Comparison of ENCODE assay signal across 8 cellular contexts in the genomic region with DNA sequence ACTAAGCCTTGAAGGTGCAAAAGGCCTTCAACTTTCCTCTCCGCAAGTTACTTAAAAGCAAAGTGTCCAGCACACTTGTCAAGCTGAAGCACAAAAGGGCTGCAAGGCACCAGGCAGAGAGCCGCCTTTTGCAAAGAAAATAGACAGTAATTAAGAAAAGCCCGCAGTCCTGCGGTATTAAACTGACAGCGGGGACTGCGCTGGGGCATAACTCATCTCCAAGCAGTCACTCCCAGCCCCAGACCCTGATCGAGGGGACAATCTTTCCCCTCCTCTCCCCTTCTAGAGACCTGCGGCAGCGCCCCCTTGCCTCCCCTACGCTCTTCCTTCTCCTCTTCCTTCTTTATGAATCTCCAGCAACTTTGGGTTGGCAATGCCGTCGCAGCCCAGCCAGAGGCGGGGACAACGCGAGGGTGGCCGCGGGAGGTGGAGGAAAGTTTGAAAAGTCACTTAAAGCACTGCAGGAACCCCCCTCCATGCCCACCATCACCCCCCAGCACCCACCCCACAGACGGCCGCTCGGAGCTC.
DNase-seq lines count a peak whose midpoint lies in the region; ATAC-seq and TF ChIP-seq lines count a peak whose summit lies in the region.

No MANE protein-coding gene starts in this region.

- H3K9me2 ChIP-seq in GM23248 (ENCODE audit: insufficient read depth), result no peaks in the 10 kb centered on the region

- H3K4me3 ChIP-seq in adipocyte (ENCODE audit: low read length) (peak overlapping the region; percentile 61), kidney epithelial cell (ENCODE audit: low read depth, low read length) (peak overlapping the region; percentile 80), subcutaneous abdominal adipose tissue (ENCODE audit: low read depth in 1 of 5, low read length in 5 of 5) (peak overlapping the region in 3 of 5 donors; percentile 17 to 50 (median 21)), GM23248 (no peak overlapping the region; the same call in 1 of the 2 replicates)

- WGBS in GM23248 (ENCODE audit: low coverage in 1 of 2, low lambda C conversion rate in 2 of 2, missing lambda C conversion rate in 2 of 2), 2 experiments, result 2% methylated on average over 17 to 20 of the region's 20 CpGs

- DNase-seq in Caki2 (ENCODE audit: low read depth), result peak; percentile 70
- peak; percentile 51 for DNase-seq in NAMALWA (ENCODE audit: low spot score)
- peak; percentile 38 for DNase-seq in adipocyte (ENCODE audit: low read depth)
- no peak for DNase-seq in kidney epithelial cell (ENCODE audit: low read depth)
- no peak for DNase-seq in Ammon's horn (ENCODE audit: low spot score)
- DNase-seq in omental fat pad (ENCODE audit: low spot score), result no peak
- DNase-seq in GM23248, result no peak

- no peak overlapping the region for H3K9ac ChIP-seq in adipocyte (ENCODE audit: low read length)
- H3K9ac ChIP-seq in subcutaneous abdominal adipose tissue (ENCODE audit: low read length in 5 of 5), result no peak overlapping the region
- H3K9ac ChIP-seq in GM23248, result no peak overlapping the region

- in situ Hi-C loops in Caki2 (cut with HindIII; ENCODE audit: low pct_unique_long_range_greater_than_20kb, low sequenced_read_pairs) (no loop called here), GM23248 (cut with MboI) (no loop called here)

- H4K20me1 ChIP-seq in GM23248 (ENCODE audit: insufficient read depth), result no peaks in the 10 kb centered on the region

- peaks cover 4% of the 10 kb centered on the region for H3K4me1 ChIP-seq in adipocyte (ENCODE audit: control insufficient read depth, insufficient read depth, low read length)
- H3K4me1 ChIP-seq in subcutaneous abdominal adipose tissue (ENCODE audit: control insufficient read depth in 5 of 5, insufficient read depth in 5 of 5, low read length in 5 of 5), result peaks cover 0 to 11% (median 10%) of the 10 kb centered on the region in 5 donors
- no peaks in the 10 kb centered on the region for H3K4me1 ChIP-seq in GM23248 (ENCODE audit: insufficient read depth)

- H3K4me2 ChIP-seq in GM23248 (ENCODE audit: unreplicated experiment), result no peak overlapping the region

- H3K27me3 ChIP-seq in adipocyte (replicated peaks; ENCODE audit: control insufficient read depth, insufficient read depth, low read length), result peaks cover 21% of the 10 kb centered on the region
- no peaks in the 10 kb centered on the region for H3K27me3 ChIP-seq in kidney epithelial cell (ENCODE audit: control insufficient read depth, insufficient read depth, low read length)
- peaks cover 17 to 25% (median 19%) of the 10 kb centered on the region in 5 donors for H3K27me3 ChIP-seq in subcutaneous abdominal adipose tissue (ENCODE audit: control insufficient read depth in 5 of 5, insufficient read depth in 4 of 5, low read length in 5 of 5)
- peaks cover 54% of the 10 kb centered on the region for H3K27me3 ChIP-seq in GM23248 (replicated peaks; ENCODE audit: insufficient read depth)

- H3K36me3 ChIP-seq in adipocyte (ENCODE audit: control insufficient read depth, insufficient read depth, low read length, severe bottlenecking) (no peaks in the 10 kb centered on the region), kidney epithelial cell (ENCODE audit: control insufficient read depth, insufficient read depth, low read length) (no peaks in the 10 kb centered on the region), subcutaneous abdominal adipose tissue (ENCODE audit: control insufficient read depth in 5 of 5, insufficient read depth in 5 of 5, low read length in 5 of 5) (no peaks in the 10 kb centered on the region), GM23248 (ENCODE audit: low read depth) (no peaks in the 10 kb centered on the region)

- TF ChIP-seq CTCF in kidney epithelial cell (IDR thresholded peaks at IDR 0.05; ENCODE audit: insufficient read depth, low read length, poor library complexity, severe bottlenecking), result peak; percentile 37
- TF ChIP-seq CTCF in omental fat pad (IDR thresholded peaks at IDR 0.05), result no peak

- ATAC-seq in omental fat pad (ENCODE audit: low FRiP score), result no peak

- H3K79me2 ChIP-seq in GM23248 (ENCODE audit: insufficient read depth), result no peaks in the 10 kb centered on the region

- H2AFZ ChIP-seq in GM23248, result no peak overlapping the region

- no peak overlapping the region for H3K27ac ChIP-seq in subcutaneous abdominal adipose tissue (ENCODE audit: low read depth, low read length)
- no peak overlapping the region for H3K27ac ChIP-seq in GM23248

- H3K9me3 ChIP-seq in adipocyte (ENCODE audit: control insufficient read depth, low read length) (no peaks in the 10 kb centered on the region), subcutaneous abdominal adipose tissue (ENCODE audit: control insufficient read depth in 5 of 5, low read length in 5 of 5) (no peaks in the 10 kb centered on the region), GM23248 (ENCODE audit: low read depth) (no peaks in the 10 kb centered on the region)

- no peaks in the 10 kb centered on the region for H3F3A ChIP-seq in GM23248 (ENCODE audit: insufficient read depth)

Comparison
In these comparisons a context has a peak if more than half of its experiments do, and no peak if none do; other contexts are left out.
1. DNase-seq: peak in Caki2 (single experiment), NAMALWA (single experiment) and adipocyte (single experiment); none in kidney epithelial cell (single experiment), Ammon's horn (single experiment), omental fat pad (single experiment) and GM23248 (single experiment).